Comparison of ENCODE assay signal across 1 cellular context in the genomic region with DNA sequence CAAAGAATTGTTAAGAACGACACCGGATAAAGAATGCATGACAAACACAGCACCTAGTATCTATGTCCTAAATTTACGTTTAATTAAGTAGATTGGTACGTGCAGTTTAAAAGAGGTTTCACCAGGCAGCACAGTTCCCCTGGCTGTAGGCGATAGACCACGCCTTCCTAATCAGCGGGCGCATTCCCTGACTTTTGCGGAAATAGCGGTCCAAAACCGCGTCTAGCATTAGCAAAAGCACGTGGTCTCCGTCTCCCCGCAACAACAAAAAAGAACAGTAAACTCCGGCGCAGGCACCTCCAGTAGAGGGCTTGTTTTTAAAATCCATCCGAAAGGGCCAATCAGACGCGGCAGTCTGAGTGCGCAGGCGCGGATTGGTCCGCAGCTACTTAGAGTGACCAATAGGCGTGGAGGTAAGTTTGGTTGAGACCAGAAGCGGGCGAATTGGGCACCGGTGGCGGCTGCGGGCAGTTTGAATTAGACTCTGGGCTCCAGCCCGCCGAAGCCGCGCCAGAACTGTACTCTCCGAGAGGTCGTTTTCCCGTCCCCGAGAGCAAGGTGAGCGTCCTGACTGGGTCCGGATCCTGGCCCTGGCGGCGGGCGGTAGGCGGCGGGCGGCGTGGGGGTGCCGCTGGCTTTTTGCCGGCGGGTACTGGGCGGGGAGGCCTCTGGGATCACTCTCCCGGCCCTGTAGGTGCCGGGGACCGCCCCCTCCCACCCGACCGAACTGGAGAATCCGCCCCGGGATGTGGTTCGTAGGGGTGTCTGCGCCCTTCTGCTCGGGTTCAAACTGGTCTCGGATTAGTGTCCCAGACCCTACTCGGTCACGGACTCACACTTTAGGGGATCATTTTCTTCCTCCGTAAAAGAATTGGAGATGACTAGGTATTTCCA.
TF ChIP-seq lines count a peak whose summit lies in the region.

Gene CENPF, plus strand, starts transcription at position 432 of the 894 bp plus-strand sequence. CDS start 10,560 bp downstream, outside the sequence.

TF ChIP-seq in HepG2, 621 proteins besides CTCF, POLR2A, EP300 and RAD21 (continued from another document and continues in another):
- TF ChIP-seq DBP (CRISPR knock-in tag; IDR thresholded peaks at IDR 0.05; ENCODE audit: not compliant biosample characterization), result no peak
- TF ChIP-seq TMF1 (CRISPR knock-in tag; IDR thresholded peaks at IDR 0.05; ENCODE audit: low read depth), result peak; percentile 98
- no peak for TF ChIP-seq NBN (conservative IDR thresholded peaks at IDR 0.05)
- TF ChIP-seq PHF20 (CRISPR knock-in tag; IDR thresholded peaks at IDR 0.05), result peak; percentile 61; the same call in 1 of the 2 replicates
- TF ChIP-seq CENPX (CRISPR knock-in tag; IDR thresholded peaks at IDR 0.05), result no peak
- no peak for TF ChIP-seq TRIM22 (IDR thresholded peaks at IDR 0.05)
- TF ChIP-seq, protein P1, sequence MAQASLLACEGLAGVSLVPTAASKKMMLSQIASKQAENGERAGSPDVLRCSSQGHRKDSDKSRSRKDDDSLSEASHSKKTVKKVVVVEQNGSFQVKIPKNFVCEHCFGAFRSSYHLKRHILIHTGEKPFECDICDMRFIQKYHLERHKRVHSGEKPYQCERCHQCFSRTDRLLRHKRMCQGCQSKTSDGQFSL (CRISPR knock-in tag; IDR thresholded peaks at IDR 0.05), result peak; percentile 41
- no peak for TF ChIP-seq GTF3A (CRISPR knock-in tag; conservative IDR thresholded peaks at IDR 0.05)
- TF ChIP-seq FOXJ3 (CRISPR knock-in tag; IDR thresholded peaks at IDR 0.05; ENCODE audit: borderline replicate concordance), result peak; percentile 78; the same call in 1 of the 2 replicates
- peak; percentile 38; the same call in 1 of the 2 replicates for TF ChIP-seq SOX5 (CRISPR knock-in tag; IDR thresholded peaks at IDR 0.05; ENCODE audit: borderline replicate concordance)
- TF ChIP-seq ZNF263 (CRISPR knock-in tag; IDR thresholded peaks at IDR 0.05), result peak; percentile 59; the same call in 1 of the 2 replicates
- TF ChIP-seq, protein P2, sequence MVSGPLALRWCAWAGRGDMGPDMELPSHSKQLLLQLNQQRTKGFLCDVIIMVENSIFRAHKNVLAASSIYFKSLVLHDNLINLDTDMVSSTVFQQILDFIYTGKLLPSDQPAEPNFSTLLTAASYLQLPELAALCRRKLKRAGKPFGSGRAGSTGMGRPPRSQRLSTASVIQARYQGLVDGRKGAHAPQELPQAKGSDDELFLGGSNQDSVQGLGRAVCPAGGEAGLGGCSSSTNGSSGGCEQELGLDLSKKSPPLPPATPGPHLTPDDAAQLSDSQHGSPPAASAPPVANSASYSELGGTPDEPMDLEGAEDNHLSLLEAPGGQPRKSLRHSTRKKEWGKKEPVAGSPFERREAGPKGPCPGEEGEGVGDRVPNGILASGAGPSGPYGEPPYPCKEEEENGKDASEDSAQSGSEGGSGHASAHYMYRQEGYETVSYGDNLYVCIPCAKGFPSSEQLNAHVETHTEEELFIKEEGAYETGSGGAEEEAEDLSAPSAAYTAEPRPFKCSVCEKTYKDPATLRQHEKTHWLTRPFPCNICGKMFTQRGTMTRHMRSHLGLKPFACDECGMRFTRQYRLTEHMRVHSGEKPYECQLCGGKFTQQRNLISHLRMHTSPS (CRISPR knock-in tag; IDR thresholded peaks at IDR 0.05; ENCODE audit: low read depth), result no peak
- TF ChIP-seq MEF2D (CRISPR knock-in tag; IDR thresholded peaks at IDR 0.05), result no peak
- 0 out of 2 replicates have a peak, but pooled peaks have one; percentile 6 for TF ChIP-seq FOSL2 (CRISPR knock-in tag; IDR thresholded peaks at IDR 0.05)
- no peak for TF ChIP-seq CCAR2 (optimal IDR thresholded peaks at IDR 0.05; ENCODE audit: low read depth, low read length)
- no peak for TF ChIP-seq TEAD2 (CRISPR knock-in tag; IDR thresholded peaks at IDR 0.05)
- TF ChIP-seq SMARCE1 (IDR thresholded peaks at IDR 0.05; ENCODE audit: borderline replicate concordance), result no peak
- no peak for TF ChIP-seq KDM5B (CRISPR knock-in tag; IDR thresholded peaks at IDR 0.05; ENCODE audit: borderline replicate concordance)
- TF ChIP-seq ELF4 (CRISPR knock-in tag; IDR thresholded peaks at IDR 0.05; ENCODE audit: borderline replicate concordance), result peak; percentile 94
- peak; percentile 98 for TF ChIP-seq DMAP1 (CRISPR knock-in tag; IDR thresholded peaks at IDR 0.05)
- no peak for TF ChIP-seq CBX2 (IDR thresholded peaks at IDR 0.05; ENCODE audit: low read depth, low read length)
- TF ChIP-seq CBX2 (CRISPR knock-in tag; IDR thresholded peaks at IDR 0.05; ENCODE audit: low read depth), result peak; percentile 94; the same call in 1 of the 2 replicates
- peak; percentile 79 for TF ChIP-seq PHF8 (CRISPR knock-in tag; IDR thresholded peaks at IDR 0.05)
- TF ChIP-seq RXRB (CRISPR knock-in tag; IDR thresholded peaks at IDR 0.05; ENCODE audit: borderline replicate concordance), result peak; percentile 45; the same call in 1 of the 2 replicates
- no peak for TF ChIP-seq ZBTB14 (CRISPR knock-in tag; IDR thresholded peaks at IDR 0.05)
- TF ChIP-seq, protein P3, sequence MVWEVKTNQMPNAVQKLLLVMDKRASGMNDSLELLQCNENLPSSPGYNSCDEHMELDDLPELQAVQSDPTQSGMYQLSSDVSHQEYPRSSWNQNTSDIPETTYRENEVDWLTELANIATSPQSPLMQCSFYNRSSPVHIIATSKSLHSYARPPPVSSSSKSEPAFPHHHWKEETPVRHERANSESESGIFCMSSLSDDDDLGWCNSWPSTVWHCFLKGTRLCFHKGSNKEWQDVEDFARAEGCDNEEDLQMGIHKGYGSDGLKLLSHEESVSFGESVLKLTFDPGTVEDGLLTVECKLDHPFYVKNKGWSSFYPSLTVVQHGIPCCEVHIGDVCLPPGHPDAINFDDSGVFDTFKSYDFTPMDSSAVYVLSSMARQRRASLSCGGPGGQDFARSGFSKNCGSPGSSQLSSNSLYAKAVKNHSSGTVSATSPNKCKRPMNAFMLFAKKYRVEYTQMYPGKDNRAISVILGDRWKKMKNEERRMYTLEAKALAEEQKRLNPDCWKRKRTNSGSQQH (CRISPR knock-in tag; IDR thresholded peaks at IDR 0.05; ENCODE audit: low read depth), result peak; percentile 99
- no peak for TF ChIP-seq SP140L (CRISPR knock-in tag; IDR thresholded peaks at IDR 0.05; ENCODE audit: borderline replicate concordance)
- TF ChIP-seq, protein P4, sequence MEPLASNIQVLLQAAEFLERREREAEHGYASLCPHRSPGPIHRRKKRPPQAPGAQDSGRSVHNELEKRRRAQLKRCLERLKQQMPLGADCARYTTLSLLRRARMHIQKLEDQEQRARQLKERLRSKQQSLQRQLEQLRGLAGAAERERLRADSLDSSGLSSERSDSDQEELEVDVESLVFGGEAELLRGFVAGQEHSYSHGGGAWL (CRISPR knock-in tag; IDR thresholded peaks at IDR 0.05), result peak; percentile 66
- no peak for TF ChIP-seq PAWR (CRISPR knock-in tag; IDR thresholded peaks at IDR 0.05; ENCODE audit: borderline replicate concordance)
- peak; percentile 41; the same call in 1 of the 2 replicates for TF ChIP-seq SPEN (CRISPR knock-in tag; IDR thresholded peaks at IDR 0.05; ENCODE audit: low read depth)
- TF ChIP-seq SMAD3 (CRISPR knock-in tag; IDR thresholded peaks at IDR 0.05), result 0 out of 2 replicates have a peak, but pooled peaks have one; percentile 24
- no peak for TF ChIP-seq HNRNPUL1 (IDR thresholded peaks at IDR 0.05; ENCODE audit: low read depth, low read length)
- no peak for TF ChIP-seq MTA3 (CRISPR knock-in tag; IDR thresholded peaks at IDR 0.05)
- peak; percentile 67; the same call in 1 of the 2 replicates for TF ChIP-seq HOXA5 (CRISPR knock-in tag; IDR thresholded peaks at IDR 0.05)
- TF ChIP-seq RBM22 (optimal IDR thresholded peaks at IDR 0.05; ENCODE audit: low read length), result no peak
- peak; percentile 97 for TF ChIP-seq ARID2 (CRISPR knock-in tag; IDR thresholded peaks at IDR 0.05; ENCODE audit: borderline replicate concordance)
- TF ChIP-seq ELK4 (CRISPR knock-in tag; IDR thresholded peaks at IDR 0.05; ENCODE audit: borderline replicate concordance), result no peak
- no peak for TF ChIP-seq CEBPZ (IDR thresholded peaks at IDR 0.05; ENCODE audit: low read length)
- 0 out of 2 replicates have a peak, but pooled peaks have one; percentile 38 for TF ChIP-seq ISL2 (CRISPR knock-in tag; IDR thresholded peaks at IDR 0.05)
- peak; percentile 58; the same call in 1 of the 2 replicates for TF ChIP-seq ETV6 (CRISPR knock-in tag; conservative IDR thresholded peaks at IDR 0.05)
- TF ChIP-seq ATRX (CRISPR knock-in tag; IDR thresholded peaks at IDR 0.05; ENCODE audit: borderline replicate concordance), result no peak
- peak; percentile 94 for TF ChIP-seq FOXK1 (CRISPR knock-in tag; IDR thresholded peaks at IDR 0.05; ENCODE audit: borderline replicate concordance, low read depth)
- TF ChIP-seq KDM6A (CRISPR knock-in tag; IDR thresholded peaks at IDR 0.05; ENCODE audit: low read depth), result no peak
- TF ChIP-seq RXRA (CRISPR knock-in tag; IDR thresholded peaks at IDR 0.05), result peak; percentile 52; the same call in 1 of the 2 replicates
- no peak for TF ChIP-seq MAF1 (CRISPR knock-in tag; IDR thresholded peaks at IDR 0.05; ENCODE audit: borderline replicate concordance)
- TF ChIP-seq, protein P5, sequence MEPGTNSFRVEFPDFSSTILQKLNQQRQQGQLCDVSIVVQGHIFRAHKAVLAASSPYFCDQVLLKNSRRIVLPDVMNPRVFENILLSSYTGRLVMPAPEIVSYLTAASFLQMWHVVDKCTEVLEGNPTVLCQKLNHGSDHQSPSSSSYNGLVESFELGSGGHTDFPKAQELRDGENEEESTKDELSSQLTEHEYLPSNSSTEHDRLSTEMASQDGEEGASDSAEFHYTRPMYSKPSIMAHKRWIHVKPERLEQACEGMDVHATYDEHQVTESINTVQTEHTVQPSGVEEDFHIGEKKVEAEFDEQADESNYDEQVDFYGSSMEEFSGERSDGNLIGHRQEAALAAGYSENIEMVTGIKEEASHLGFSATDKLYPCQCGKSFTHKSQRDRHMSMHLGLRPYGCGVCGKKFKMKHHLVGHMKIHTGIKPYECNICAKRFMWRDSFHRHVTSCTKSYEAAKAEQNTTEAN (CRISPR knock-in tag; conservative IDR thresholded peaks at IDR 0.05), result 0 out of 2 replicates have a peak, but pooled peaks have one; percentile 9
- TF ChIP-seq ZNF20 (CRISPR knock-in tag; IDR thresholded peaks at IDR 0.05), result no peak
- TF ChIP-seq KAT8 (CRISPR knock-in tag; IDR thresholded peaks at IDR 0.05), result peak; percentile 84
- TF ChIP-seq ZNF556 (CRISPR knock-in tag; IDR thresholded peaks at IDR 0.05; ENCODE audit: borderline replicate concordance), result 0 out of 2 replicates have a peak, but pooled peaks have one; percentile 43
- TF ChIP-seq JUND (CRISPR knock-in tag; IDR thresholded peaks at IDR 0.05), result no peak
- TF ChIP-seq ERF (CRISPR knock-in tag; IDR thresholded peaks at IDR 0.05), result peak; percentile 45; the same call in 1 of the 2 replicates
- TF ChIP-seq SETDB1 (CRISPR knock-in tag; IDR thresholded peaks at IDR 0.05; ENCODE audit: borderline replicate concordance), result no peak
- no peak for TF ChIP-seq SP1 (IDR thresholded peaks at IDR 0.05)
- peak; percentile 28; the same call in 1 of the 2 replicates for TF ChIP-seq SP1 (CRISPR knock-in tag; IDR thresholded peaks at IDR 0.05)
